Comparison of ENCODE assay signal across 1 cellular context in the genomic region with DNA sequence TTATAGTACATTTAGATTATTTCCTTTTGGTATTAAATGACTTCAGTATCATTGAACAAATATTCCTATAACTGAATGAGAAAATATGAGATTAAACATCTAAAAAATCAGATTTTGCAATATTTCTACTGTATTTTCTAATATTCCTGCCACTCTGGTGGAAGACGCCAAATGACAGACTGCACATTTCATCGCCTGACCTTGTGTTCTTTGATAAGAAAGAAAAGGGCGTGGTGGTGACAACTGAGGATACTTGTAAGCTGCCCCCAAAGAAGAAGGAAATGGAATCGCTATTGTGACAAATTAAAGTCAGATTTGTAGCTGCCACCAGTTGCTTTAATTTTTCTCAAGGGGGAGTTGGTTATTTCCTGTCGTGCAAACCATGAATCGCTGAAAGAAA.
A peak's percentile ranks its signal among the peaks of the same experiment; 100 is the strongest.
TF ChIP-seq lines count a peak whose summit lies in the region.

No MANE protein-coding gene starts in this region.

TF ChIP-seq in K562, 482 proteins besides CTCF, POLR2A, EP300 and RAD21 (continued from another document):
- TF ChIP-seq, protein P1, sequence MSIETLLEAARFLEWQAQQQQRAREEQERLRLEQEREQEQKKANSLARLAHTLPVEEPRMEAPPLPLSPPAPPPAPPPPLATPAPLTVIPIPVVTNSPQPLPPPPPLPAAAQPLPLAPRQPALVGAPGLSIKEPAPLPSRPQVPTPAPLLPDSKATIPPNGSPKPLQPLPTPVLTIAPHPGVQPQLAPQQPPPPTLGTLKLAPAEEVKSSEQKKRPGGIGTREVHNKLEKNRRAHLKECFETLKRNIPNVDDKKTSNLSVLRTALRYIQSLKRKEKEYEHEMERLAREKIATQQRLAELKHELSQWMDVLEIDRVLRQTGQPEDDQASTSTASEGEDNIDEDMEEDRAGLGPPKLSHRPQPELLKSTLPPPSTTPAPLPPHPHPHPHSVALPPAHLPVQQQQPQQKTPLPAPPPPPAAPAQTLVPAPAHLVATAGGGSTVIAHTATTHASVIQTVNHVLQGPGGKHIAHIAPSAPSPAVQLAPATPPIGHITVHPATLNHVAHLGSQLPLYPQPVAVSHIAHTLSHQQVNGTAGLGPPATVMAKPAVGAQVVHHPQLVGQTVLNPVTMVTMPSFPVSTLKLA (conservative IDR thresholded peaks at IDR 0.05): 0 out of 4 replicates have a peak, but pooled peaks of 1 of the 2 experiments have one; percentile 22
- TF ChIP-seq, protein P2, sequence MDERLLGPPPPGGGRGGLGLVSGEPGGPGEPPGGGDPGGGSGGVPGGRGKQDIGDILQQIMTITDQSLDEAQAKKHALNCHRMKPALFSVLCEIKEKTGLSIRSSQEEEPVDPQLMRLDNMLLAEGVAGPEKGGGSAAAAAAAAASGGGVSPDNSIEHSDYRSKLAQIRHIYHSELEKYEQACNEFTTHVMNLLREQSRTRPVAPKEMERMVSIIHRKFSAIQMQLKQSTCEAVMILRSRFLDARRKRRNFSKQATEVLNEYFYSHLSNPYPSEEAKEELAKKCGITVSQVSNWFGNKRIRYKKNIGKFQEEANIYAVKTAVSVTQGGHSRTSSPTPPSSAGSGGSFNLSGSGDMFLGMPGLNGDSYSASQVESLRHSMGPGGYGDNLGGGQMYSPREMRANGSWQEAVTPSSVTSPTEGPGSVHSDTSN (CRISPR knock-in tag; IDR thresholded peaks at IDR 0.05; ENCODE audit: low read depth): no peak
- TF ChIP-seq, protein P2 (tag; conservative IDR thresholded peaks at IDR 0.05; ENCODE audit: low read depth): peak; percentile 92
- TF ChIP-seq CBFA2T3 (IDR thresholded peaks at IDR 0.05): peak; percentile 43
